Comparison of ENCODE assay signal across 1 cellular context in genomic region chr14:34063470-34064164, GRCh38.
TF ChIP-seq lines count a peak whose summit lies in the region.

No MANE protein-coding gene starts in this region.

TF ChIP-seq in K562, 482 proteins besides CTCF, POLR2A, EP300 and RAD21 (continued from another document and continues in another):
- TF ChIP-seq ZNF740 (CRISPR knock-in tag; IDR thresholded peaks at IDR 0.05) (no peak), ZNF740 (tag; IDR thresholded peaks at IDR 0.05) (no peak), NCOA2 (IDR thresholded peaks at IDR 0.05; ENCODE audit: partially characterized antibody in 2 of 2) (no peak), GABPB1 (CRISPR knock-in tag; IDR thresholded peaks at IDR 0.05) (no peak), ZBTB2 (IDR thresholded peaks at IDR 0.05) (no peak), ASH1L (IDR thresholded peaks at IDR 0.05; ENCODE audit: borderline replicate concordance, low read depth, partially characterized antibody) (no peak), NKRF (IDR thresholded peaks at IDR 0.05; ENCODE audit: borderline replicate concordance) (no peak), E2F8 (IDR thresholded peaks at IDR 0.05; ENCODE audit: low read depth, partially characterized antibody) (no peak), AFF4 (CRISPR knock-in tag; IDR thresholded peaks at IDR 0.05) (no peak), TARDBP (IDR thresholded peaks at IDR 0.05) (no peak), NBN (IDR thresholded peaks at IDR 0.05; ENCODE audit: low read depth) (no peak), ZNF76 (CRISPR knock-in tag; IDR thresholded peaks at IDR 0.05; ENCODE audit: borderline replicate concordance) (no peak), SUPT5H (IDR thresholded peaks at IDR 0.05) (no peak), TCF3 (CRISPR knock-in tag; IDR thresholded peaks at IDR 0.05) (peak; percentile 50), KHSRP (IDR thresholded peaks at IDR 0.05) (no peak), FOXA3 (CRISPR knock-in tag; conservative IDR thresholded peaks at IDR 0.05 in 1 of 2, IDR thresholded peaks at IDR 0.05 in 1 of 2) (no peak), PTBP1 (IDR thresholded peaks at IDR 0.05; ENCODE audit: low read depth, low read length) (no peak), CBFA2T2 (conservative IDR thresholded peaks at IDR 0.05) (peak; percentile 43), ZNF444 (CRISPR knock-in tag; IDR thresholded peaks at IDR 0.05) (no peak), ZNF232 (CRISPR knock-in tag; IDR thresholded peaks at IDR 0.05) (no peak), CLOCK (CRISPR knock-in tag; IDR thresholded peaks at IDR 0.05; ENCODE audit: borderline replicate concordance) (no peak), ZSCAN29 (IDR thresholded peaks at IDR 0.05) (0 out of 2 replicates have a peak, but pooled peaks have one; percentile 37), NCOA4 (IDR thresholded peaks at IDR 0.05; ENCODE audit: partially characterized antibody) (no peak), HMGXB4 (CRISPR knock-in tag; IDR thresholded peaks at IDR 0.05) (no peak), ZNF280A (IDR thresholded peaks at IDR 0.05; ENCODE audit: low read depth, partially characterized antibody) (no peak), TEAD4 (IDR thresholded peaks at IDR 0.05; ENCODE audit: low read length) (no peak), TEAD4 (CRISPR knock-in tag; IDR thresholded peaks at IDR 0.05; ENCODE audit: borderline replicate concordance) (no peak), L3MBTL2 (IDR thresholded peaks at IDR 0.05) (0 out of 2 replicates have a peak, but pooled peaks have one; percentile 10), BCLAF1 (IDR thresholded peaks at IDR 0.05; ENCODE audit: borderline replicate concordance in 1 of 2, control insufficient read depth in 1 of 2, low read depth in 2 of 2, low read length in 1 of 2) (no peak), SPI1 (IDR thresholded peaks at IDR 0.05; ENCODE audit: borderline replicate concordance, low read depth, low read length) (no peak), ZNF140 (CRISPR knock-in tag; IDR thresholded peaks at IDR 0.05) (no peak), FOXA1 (IDR thresholded peaks at IDR 0.05; ENCODE audit: borderline replicate concordance) (no peak), EGR1 (conservative IDR thresholded peaks at IDR 0.05) (no peak), E2F3 (CRISPR knock-in tag; IDR thresholded peaks at IDR 0.05) (no peak), XRCC5 (IDR thresholded peaks at IDR 0.05; ENCODE audit: low read depth, low read length) (no peak), DMBX1 (CRISPR knock-in tag; IDR thresholded peaks at IDR 0.05; ENCODE audit: borderline replicate concordance) (no peak), CBFA2T3 (IDR thresholded peaks at IDR 0.05) (peak; percentile 61), ZNF717 (CRISPR knock-in tag; IDR thresholded peaks at IDR 0.05) (no peak), ARID1B (IDR thresholded peaks at IDR 0.05) (peak; percentile 32; the same call in 1 of the 2 replicates), KLF13 (tag; IDR thresholded peaks at IDR 0.05; ENCODE audit: borderline replicate concordance, low read depth) (no peak), TAF15 (IDR thresholded peaks at IDR 0.05; ENCODE audit: low read depth, low read length) (no peak), SRSF1 (IDR thresholded peaks at IDR 0.05; ENCODE audit: low read depth, low read length) (no peak), MBD2 (IDR thresholded peaks at IDR 0.05; ENCODE audit: borderline replicate concordance, low read depth) (no peak), RBM22 (IDR thresholded peaks at IDR 0.05; ENCODE audit: low read depth, low read length, poor library complexity, severe bottlenecking) (no peak)
